Comparison of ENCODE assay signal across 22 cellular contexts in genomic region chr10:127417686-127418415, GRCh38.
"Had no signal": no experiment of that assay in that cellular context is flagged by ENCODE, and none has a peak within 500 bp of the region (broad histone marks: within the 10 kb centered on the region; RNA-seq: fewer than 3 reads in every experiment).

No MANE protein-coding gene starts in this region.

- H3K4me1 ChIP-seq: SJSA1 had no signal

- FAIRE-seq: HepG2, RCC 7860 had no signal

- H3K9me3 ChIP-seq: SJSA1 had no signal

- H3K4me3 ChIP-seq: SJSA1, SK-N-MC had no signal

- H3K27me3 ChIP-seq: SJSA1 had no signal

- H3K27ac ChIP-seq: SJSA1, SK-N-MC had no signal

- DNase-seq: IMR-90, Karpas-422, KG1, MM.1S, NCI-H1092 treated with DMSO at 0.1 percent for 48 hours, NCI-H1436, NCI-H187, NCI-H2029, NCI-H2081 treated with DMSO at 0.1 percent for 48 hours, NCI-H2171, NCI-H226, NCI-H446, NCI-H510A, NCI-H524 treated with DMSO at 0.1 percent for 48 hours, NCI-H69, NCI-H774, RPMI8226, SIG-M5 had no signal
